Comparison of ENCODE assay signal across 8 cellular contexts in genomic region chr14:51978566-51979398, GRCh38. TPM values are rescaled to one million over a fixed set of nuclear protein-coding genes. Genes with fewer than 3 reads are reported as not detected.
DNase-seq lines count a peak whose midpoint lies in the region; ATAC-seq and TF ChIP-seq lines count a peak whose summit lies in the region.

No MANE protein-coding gene starts in this region.

- in situ Hi-C loops in SK-MEL-5 (cut with HindIII; ENCODE audit: low pct_unique_long_range_greater_than_20kb, low sequenced_read_pairs), result no loop called here

- H4K8ac ChIP-seq in trophoblast cell (ENCODE audit: low read depth, low read length), result no peak overlapping the region

- peak; percentile 77 to 90 (median 84) for TF ChIP-seq CTCF in upper lobe of left lung (IDR thresholded peaks at IDR 0.05)

- no peak overlapping the region for H3K4ac ChIP-seq in trophoblast cell (ENCODE audit: low read depth, low read length)

- H2AFZ ChIP-seq in trophoblast cell (ENCODE audit: insufficient read depth, low read length, poor library complexity), result no peak overlapping the region

- no peaks in the 10 kb centered on the region for H3K79me1 ChIP-seq in trophoblast cell (ENCODE audit: low read length)

- H2BK5ac ChIP-seq in trophoblast cell (ENCODE audit: low read depth, low read length, poor library complexity), result no peak overlapping the region

- H4K91ac ChIP-seq in trophoblast cell (ENCODE audit: low read depth, low read length), result no peak overlapping the region

- H3K9ac ChIP-seq in trophoblast cell (ENCODE audit: low read length), result no peak overlapping the region

- peak in 13 of 14 donors; percentile 2 to 78 (median 55) for DNase-seq in C1 segment of cervical spinal cord (lab: John Stamatoyannopoulos, UW)
- DNase-seq in NCI-H1048 (lab: John Stamatoyannopoulos, UW), result peak; percentile 24
- DNase-seq in SK-MEL-5 (ENCODE audit: low read depth, low spot score), result peak; percentile 86
- DNase-seq in activated naive CD4-positive, alpha-beta T cell treated with Interleukin-2 at 50 U/mL for 16 hours, result peak; percentile 83
- peak; percentile 74 for DNase-seq in glomerular visceral epithelial cell (ENCODE audit: extremely low spot score)
- DNase-seq in trophoblast cell, result peak; percentile 81 to 94
- DNase-seq in upper lobe of left lung, result peak in 1 of 2 donors; percentile 77

- no peak overlapping the region for H2BK120ac ChIP-seq in trophoblast cell (ENCODE audit: insufficient read depth, low read length, poor library complexity)

- TF ChIP-seq EP300 in upper lobe of left lung (IDR thresholded peaks at IDR 0.05), result no peak

- H3K27me3 ChIP-seq in trophoblast cell (ENCODE audit: insufficient read depth, low read length) (no peaks in the 10 kb centered on the region), upper lobe of left lung (no peaks in the 10 kb centered on the region)

- no peak overlapping the region for H3K14ac ChIP-seq in trophoblast cell (ENCODE audit: low read length)

- H3K18ac ChIP-seq in trophoblast cell (ENCODE audit: low read length), result no peak overlapping the region

- no peak overlapping the region for H3K4me2 ChIP-seq in trophoblast cell (ENCODE audit: low read length)

- H3K4me3 ChIP-seq in trophoblast cell (ENCODE audit: low read depth, low read length) (no peak overlapping the region), upper lobe of left lung (no peak overlapping the region)

- H3K9me3 ChIP-seq in trophoblast cell (ENCODE audit: insufficient read depth, low read depth, low read length) (peaks cover 1% of the 10 kb centered on the region), upper lobe of left lung (no peaks in the 10 kb centered on the region)

- no peaks in the 10 kb centered on the region for H3K36me3 ChIP-seq in trophoblast cell (ENCODE audit: control insufficient read depth in 1 of 2, insufficient read depth in 2 of 2, low read length in 2 of 2)
- H3K36me3 ChIP-seq in upper lobe of left lung, result no peaks in the 10 kb centered on the region

- no peak overlapping the region for H4K12ac ChIP-seq in trophoblast cell (ENCODE audit: low read depth, low read length)

- H3K79me2 ChIP-seq in trophoblast cell (ENCODE audit: control insufficient read depth, insufficient read depth, low read length, poor library complexity), result no peaks in the 10 kb centered on the region

- H2BK12ac ChIP-seq in trophoblast cell (ENCODE audit: low read length), result no peak overlapping the region

- TF ChIP-seq POLR2A in upper lobe of left lung (IDR thresholded peaks at IDR 0.05), result no peak

- H3K23ac ChIP-seq in trophoblast cell (ENCODE audit: low read length), result no peak overlapping the region

- H3K4me1 ChIP-seq in trophoblast cell (ENCODE audit: control insufficient read depth in 1 of 2, insufficient read depth in 2 of 2, low read length in 2 of 2) (no peaks in the 10 kb centered on the region), upper lobe of left lung (peaks cover 0 to 6% (median 5%) of the 10 kb centered on the region in 4 donors)

- H3K27ac ChIP-seq in trophoblast cell (ENCODE audit: low read depth, low read length), result no peak overlapping the region
- H3K27ac ChIP-seq in upper lobe of left lung, result peak overlapping the region in 2 of 4 donors; percentile 19 to 57

- ATAC-seq in GM21447 (IDR thresholded peaks at IDR 0.05; ENCODE audit: unreplicated experiment) (peak; percentile 63), upper lobe of left lung (ENCODE audit: low FRiP score in 2 of 2) (peak; percentile 81 to 89)

- no peak overlapping the region for H2AK5ac ChIP-seq in trophoblast cell (ENCODE audit: low read length)

- no CpG with 5 or more reads among the region's 13 CpGs for WGBS in trophoblast cell (ENCODE audit: extremely low coverage, insufficient coverage, insufficient read length)
- WGBS in upper lobe of left lung, 2 donors, result 18 to 24% methylated on average over 13 of the region's 13 CpGs

RNA-seq across cellular contexts. Expression of gene RTRAF, which starts 10.6 kb away (rescaled TPM):
- total RNA-seq in SK-MEL-5 (2014; rRNA removed; shearing (Covaris generic)), result 287 and 310 TPM in 2 replicates
- polyA plus RNA-seq in SK-MEL-5 (2015; cell fraction: cytosol; rRNA removed), result 107 and 117 TPM in 2 replicates
- 34.6 and 44.4 TPM in 2 replicates for polyA plus RNA-seq in SK-MEL-5 (2015; cell fraction: nucleus; rRNA removed)
- polyA plus RNA-seq in trophoblast cell (2013), result 446 and 476 TPM in 2 replicates
- total RNA-seq in upper lobe of left lung, result 100 to 1,000 TPM in 2 of 6 donors, 10 to 100 TPM in 3, 1 to 10 TPM in 1; 7.3 to 116 (median 62.0) TPM
